ENCODE assay signal across 1 cellular context in genomic region chr1:201499795-201500669, GRCh38.
TF ChIP-seq lines count a peak whose summit lies in the region.

No MANE protein-coding gene starts in this region.

TF ChIP-seq in endothelial cell of umbilical vein, 7 proteins besides CTCF, POLR2A, EP300 and RAD21 (continued from another document):
- TF ChIP-seq EZH2 (IDR thresholded peaks at IDR 0.05; ENCODE audit: borderline replicate concordance, low read depth, low read length, severe bottlenecking) = no peak
TF ChIP-seq in endothelial cell of umbilical vein: peak in this region for 0.
